ENCODE assay signal across 8 cellular contexts in genomic region chr5:172958268-172959046, GRCh38. TPM values are rescaled to one million over a fixed set of nuclear protein-coding genes. Genes with fewer than 3 reads are reported as not detected.
DNase-seq lines count a peak whose midpoint lies in the region; ATAC-seq and TF ChIP-seq lines count a peak whose summit lies in the region.

No MANE protein-coding gene starts in this region.

- no peaks in the 10 kb centered on the region for H3K27me3 Mint-ChIP-seq in activated naive CD4-positive, alpha-beta T cell treated with anti-CD3 and anti-CD28 coated beads for 36 hours (ENCODE audit: low read depth)
- H3K27me3 Mint-ChIP-seq in glutamatergic neuron (ENCODE audit: unreplicated experiment): peaks cover 12% of the 10 kb centered on the region

- no peak for TF ChIP-seq EP300 in ovary (IDR thresholded peaks at IDR 0.05)

- ATAC-seq in GM19372 (IDR thresholded peaks at IDR 0.05; ENCODE audit: low read depth, unreplicated experiment): peak; percentile 59
- peak; percentile 42 for ATAC-seq in HG03520 (IDR thresholded peaks at IDR 0.05; ENCODE audit: unreplicated experiment)
- ATAC-seq in thoracic aorta (ENCODE audit: insufficient number of reproducible peaks, low FRiP score, low read depth): no peak

- H3K4me1 ChIP-seq in ovary (ENCODE audit: insufficient read depth) (peaks cover 10% of the 10 kb centered on the region), thoracic aorta (ENCODE audit: control insufficient read depth in 1 of 2, low read depth in 2 of 2) (peaks cover 28 to 51% of the 10 kb centered on the region in 2 donors)

- WGBS in ovary, 3 donors: 2 to 4% (median 3%) methylated on average over 50 to 55 of the region's 55 CpGs

- CTCF ChIA-PET in activated naive CD4-positive, alpha-beta T cell treated with anti-CD3 and anti-CD28 coated beads for 36 hours (lab: Charles Lee): interaction anchor here (0.6 to 1.7 kb wide), 7 partner anchors 27 to 1476 kb away, joined by 3 to 6 read pairs (median 3); no protein-coding TSS in a partner anchor

- H3K27me3 ChIP-seq in ovary (no peaks in the 10 kb centered on the region), thoracic aorta (replicated peaks; ENCODE audit: insufficient read depth) (no peaks in the 10 kb centered on the region)

- H3K36me3 ChIP-seq in ovary: no peaks in the 10 kb centered on the region
- peaks cover 4% of the 10 kb centered on the region for H3K36me3 ChIP-seq in thoracic aorta

- H3K27ac Mint-ChIP-seq in activated naive CD4-positive, alpha-beta T cell treated with anti-CD3 and anti-CD28 coated beads for 36 hours: peak overlapping the region; percentile 86
- peak overlapping the region; percentile 86 for H3K27ac Mint-ChIP-seq in glutamatergic neuron (ENCODE audit: unreplicated experiment)

- TF ChIP-seq CTCF in glutamatergic neuron (IDR thresholded peaks at IDR 0.05; ENCODE audit: partially characterized antibody, unreplicated experiment) (no peak), ovary (IDR thresholded peaks at IDR 0.05) (no peak), thoracic aorta (IDR thresholded peaks at IDR 0.05) (no peak)

- H3K4me1 Mint-ChIP-seq in activated naive CD4-positive, alpha-beta T cell treated with anti-CD3 and anti-CD28 coated beads for 36 hours (ENCODE audit: low read depth): peaks cover 16% of the 10 kb centered on the region
- peaks cover 9% of the 10 kb centered on the region for H3K4me1 Mint-ChIP-seq in glutamatergic neuron (ENCODE audit: low read depth, unreplicated experiment)

- no peak for TF ChIP-seq POLR2A in ovary (IDR thresholded peaks at IDR 0.05)

- in situ Hi-C loops in SK-MEL-5 (cut with HindIII; ENCODE audit: low pct_unique_long_range_greater_than_20kb, low sequenced_read_pairs): no loop called here

- H3K9me3 ChIP-seq in ovary: no peaks in the 10 kb centered on the region
- H3K9me3 ChIP-seq in thoracic aorta: no peaks in the 10 kb centered on the region

- H3K9me3 Mint-ChIP-seq in activated naive CD4-positive, alpha-beta T cell treated with anti-CD3 and anti-CD28 coated beads for 36 hours: no peaks in the 10 kb centered on the region
- peaks cover 11% of the 10 kb centered on the region for H3K9me3 Mint-ChIP-seq in glutamatergic neuron (ENCODE audit: unreplicated experiment)

- H3K4me3 ChIP-seq in ovary (peak overlapping the region; percentile 88), thoracic aorta (peak overlapping the region; percentile 100)

- H3K4me3 Mint-ChIP-seq in activated naive CD4-positive, alpha-beta T cell treated with anti-CD3 and anti-CD28 coated beads for 36 hours: peak overlapping the region; percentile 93
- peak overlapping the region; percentile 97 for H3K4me3 Mint-ChIP-seq in glutamatergic neuron (ENCODE audit: unreplicated experiment)

- DNase-seq in AG20443 (ENCODE audit: low spot score): peak; percentile 89
- peak; percentile 44 for DNase-seq in SK-MEL-5 (ENCODE audit: low read depth, low spot score)
- DNase-seq in activated naive CD4-positive, alpha-beta T cell treated with anti-CD3 and anti-CD28 coated beads for 36 hours: peak; percentile 60
- peak; percentile 77 for DNase-seq in glutamatergic neuron
- DNase-seq in ovary: peak; percentile 62 to 79 (median 74)
- DNase-seq in thoracic aorta (ENCODE audit: low spot score): no peak

- peaks cover 6% of the 10 kb centered on the region for H3K36me3 Mint-ChIP-seq in activated naive CD4-positive, alpha-beta T cell treated with anti-CD3 and anti-CD28 coated beads for 36 hours (ENCODE audit: low read depth)
- no peaks in the 10 kb centered on the region for H3K36me3 Mint-ChIP-seq in glutamatergic neuron (ENCODE audit: unreplicated experiment)

- H3K27ac ChIP-seq in ovary: peak overlapping the region in 1 of 2 donors; percentile 73
- peak overlapping the region; percentile 94 to 95 for H3K27ac ChIP-seq in thoracic aorta

- intact Hi-C loops in activated naive CD4-positive, alpha-beta T cell treated with anti-CD3 and anti-CD28 coated beads for 36 hours (cut with micrococcal nuclease): loop anchor here (1.0 to 5.0 kb wide), 8 partner anchors 26 to 929 kb away; partner anchors contain the start of genes BNIP1, CREBRF, DUSP1 and STC2
- intact Hi-C loops in ovary (cut with DNase I): loop anchor here in 1 of 4 donors (5.0 kb wide), 1 partner anchor 851 kb away; no protein-coding TSS in a partner anchor

RNA-seq across cellular contexts. Expression of gene RPL26L1, which starts 0.8 kb away (rescaled TPM):
- 97.8 and 107 TPM in 2 replicates for total RNA-seq in SK-MEL-5 (2014; rRNA removed; shearing (Covaris generic))
- polyA plus RNA-seq in SK-MEL-5 (2015; cell fraction: cytosol; rRNA removed): 58.1 and 73.8 TPM in 2 replicates
- 9.6 and 31.7 TPM in 2 replicates for polyA plus RNA-seq in SK-MEL-5 (2015; cell fraction: nucleus; rRNA removed)
- 10 to 100 TPM; 75.4 to 82.7 TPM for total RNA-seq in activated naive CD4-positive, alpha-beta T cell treated with anti-CD3 and anti-CD28 coated beads for 36 hours
- total RNA-seq in glutamatergic neuron (ENCODE audit: unreplicated experiment): 50.6 TPM
- 10 to 100 TPM; 19.8 to 34.8 (median 24.3) TPM for total RNA-seq in ovary
- 10 to 100 TPM; 36.3 to 42.2 TPM for polyA plus RNA-seq in ovary
- total RNA-seq in thoracic aorta: 1 to 10 TPM; 7.2 to 9.9 TPM

RNA-seq across cellular contexts. Expression of gene ATP6V0E1, which starts 25.1 kb away (rescaled TPM):
- total RNA-seq in SK-MEL-5 (2014; rRNA removed; shearing (Covaris generic)): 303 and 324 TPM in 2 replicates
- polyA plus RNA-seq in SK-MEL-5 (2015; cell fraction: cytosol; rRNA removed): 129 and 198 TPM in 2 replicates
- polyA plus RNA-seq in SK-MEL-5 (2015; cell fraction: nucleus; rRNA removed): 37.2 and 49.4 TPM in 2 replicates
- 10 to 100 TPM; 70.9 to 71.9 TPM for total RNA-seq in activated naive CD4-positive, alpha-beta T cell treated with anti-CD3 and anti-CD28 coated beads for 36 hours
- total RNA-seq in glutamatergic neuron (ENCODE audit: unreplicated experiment) (95.3 TPM), ovary (100 to 1,000 TPM in 6 of 7 donors, 10 to 100 TPM in 1; 99.7 to 171 (median 161) TPM), thoracic aorta (100 to 1,000 TPM; 117 to 123 TPM)
- polyA plus RNA-seq in ovary: 100 to 1,000 TPM; 211 to 376 TPM
